In genomic region chr2:191832668-191833067, GRCh38 we compare ENCODE assay signal across 17 cellular contexts. TPM values are rescaled to one million over a fixed set of nuclear protein-coding genes. Genes with fewer than 3 reads are reported as not detected.
"Had no signal": no experiment of that assay in that cellular context is flagged by ENCODE, and none has a peak within 500 bp of the region (broad histone marks: within the 10 kb centered on the region; RNA-seq: fewer than 3 reads in every experiment).

No MANE protein-coding gene starts in this region.

- ATAC-seq: esophagus mucosa; left ventricle myocardium superior; naive thymus-derived CD4-positive, alpha-beta T cell had no signal

- H3K9me3 ChIP-seq: neutrophil, sigmoid colon, stomach had no signal

- H3K27ac ChIP-seq: dorsolateral prefrontal cortex, neutrophil, skin epidermis, stomach had no signal

- FAIRE-seq: frontal cortex, keratinocyte had no signal

- H3K27me3 ChIP-seq: dorsolateral prefrontal cortex, neutrophil, sigmoid colon, stomach had no signal

- H3K36me3 ChIP-seq: neutrophil had no signal

- DNase-seq: dorsolateral prefrontal cortex; effector CD8-positive, alpha-beta T cell; immature natural killer cell; left ventricle myocardium superior; naive thymus-derived CD4-positive, alpha-beta T cell; nephron progenitor cell; posterior cingulate gyrus; sigmoid colon; stimulated activated naive CD4-positive, alpha-beta T cell; stomach; trophoblast cell had no signal

- H3K4me3 ChIP-seq: dorsolateral prefrontal cortex, lung, sigmoid colon, skin epidermis, stomach had no signal

RNA-seq across cellular contexts. Expression of gene CAVIN2, which starts 14.2 kb away (rescaled TPM):
- polyA plus RNA-seq: naive thymus-derived CD4-positive, alpha-beta T cell had no signal
